ENCODE assay signal across 9 cellular contexts in genomic region chr20:19786311-19786710, GRCh38. TPM values are rescaled to one million over a fixed set of nuclear protein-coding genes. Genes with fewer than 3 reads are reported as not detected.
DNase-seq lines count a peak whose midpoint lies in the region; ATAC-seq, FAIRE-seq and TF ChIP-seq lines count a peak whose summit lies in the region.
"Had no signal": no experiment of that assay in that cellular context is flagged by ENCODE, and none has a peak within 500 bp of the region (broad histone marks: within the 10 kb centered on the region; RNA-seq: fewer than 3 reads in every experiment).

No MANE protein-coding gene starts in this region.

- no TSS peak for BruUV-seq in IMR-90 (replicated peaks; lab: Mats Ljungman, UMichigan)

- H4K8ac ChIP-seq in IMR-90 (ENCODE audit: low read depth in 2 of 2, low read length in 2 of 2): peak overlapping the region; percentile 65 to 70; a peak in 3 of 4 replicates

- peak overlapping the region; percentile 8; the same call in 1 of the 2 replicates for H3K4me2 ChIP-seq in IMR-90 (ENCODE audit: low read depth, low read length)

- H3K14ac ChIP-seq in IMR-90 (replicated peaks; ENCODE audit: low read depth, low read length): peak overlapping the region; percentile 80

- H3K4me1 ChIP-seq in IMR-90 (ENCODE audit: control insufficient read depth, insufficient read depth, low read length) (peaks cover 22% of the 10 kb centered on the region), RWPE2 (ENCODE audit: insufficient read depth, poor library complexity, severe bottlenecking) (peaks cover 34% of the 10 kb centered on the region), small intestine (ENCODE audit: control insufficient read depth in 2 of 2, insufficient read depth in 1 of 2, low read depth in 1 of 2, low read length in 1 of 2) (no peaks in the 10 kb centered on the region)

- peaks cover 12% of the 10 kb centered on the region for H3K9me1 ChIP-seq in IMR-90 (ENCODE audit: insufficient read depth, low read length)

- H3K18ac ChIP-seq in IMR-90 (ENCODE audit: low read depth, low read length): peak overlapping the region; percentile 83; the same call in 1 of the 2 replicates

- H3K27ac ChIP-seq in IMR-90 (ENCODE audit: insufficient read depth, low read length): peak overlapping the region; percentile 87
- H3K27ac ChIP-seq in RWPE2 (ENCODE audit: poor library complexity, severe bottlenecking): peak overlapping the region; percentile 92
- H3K27ac ChIP-seq in small intestine (ENCODE audit: low read depth in 1 of 2, low read length in 1 of 2): no peak overlapping the region

- peaks cover 28% of the 10 kb centered on the region for H3K27me3 Mint-ChIP-seq in activated naive CD8-positive, alpha-beta T cell treated with anti-CD3 and anti-CD28 coated beads for 36 hours
- peaks cover 45% of the 10 kb centered on the region for H3K27me3 Mint-ChIP-seq in stimulated activated naive CD8-positive, alpha-beta T cell treated with anti-CD3 and anti-CD28 coated beads, Interleukin-15, amount 100 ng/mL, for 72 hours

- H3K36me3 Mint-ChIP-seq in activated naive CD8-positive, alpha-beta T cell treated with anti-CD3 and anti-CD28 coated beads for 36 hours: no peaks in the 10 kb centered on the region

- H3K4me3 ChIP-seq in IMR-90 (ENCODE audit: insufficient read depth, low read depth, low read length) (no peak overlapping the region), RWPE2 (ENCODE audit: severe bottlenecking) (no peak overlapping the region), small intestine (ENCODE audit: low read depth in 1 of 2, low read length in 2 of 2) (no peak overlapping the region)

- no peak overlapping the region for H3K27ac Mint-ChIP-seq in activated naive CD8-positive, alpha-beta T cell treated with anti-CD3 and anti-CD28 coated beads for 36 hours
- H3K27ac Mint-ChIP-seq in stimulated activated naive CD8-positive, alpha-beta T cell treated with anti-CD3 and anti-CD28 coated beads, Interleukin-15, amount 100 ng/mL, for 72 hours: no peak overlapping the region
- H3K27ac Mint-ChIP-seq: activated CD4-positive, alpha-beta memory T cell treated with anti-CD3 and anti-CD28 coated beads, Interleukin-2, amount 10 ng/mL, durations not matched to agents 7 days and 5 days had no signal

- peak; percentile 92 for DNase-seq in IMR-90
- DNase-seq in RWPE2 (ENCODE audit: low spot score): peak; percentile 86
- peak; percentile 11 for DNase-seq in foreskin melanocyte
- DNase-seq in small intestine: peak; percentile 30
- no peak for DNase-seq in activated naive CD8-positive, alpha-beta T cell treated with anti-CD3 and anti-CD28 coated beads for 36 hours
- DNase-seq in stimulated activated naive CD8-positive, alpha-beta T cell treated with anti-CD3 and anti-CD28 coated beads, Interleukin-15, amount 100 ng/mL, for 72 hours: no peak
- DNase-seq: activated CD4-positive, alpha-beta memory T cell treated with anti-CD3 and anti-CD28 coated beads, Interleukin-2, amount 10 ng/mL, durations not matched to agents 7 days and 5 days had no signal

- H2BK15ac ChIP-seq in IMR-90 (ENCODE audit: low read depth, low read length): peak overlapping the region; percentile 69

- TF ChIP-seq RAD21 in IMR-90 (IDR thresholded peaks at IDR 0.05; ENCODE audit: low read length): 0 out of 2 replicates have a peak, but pooled peaks have one; percentile 8

- peak overlapping the region; percentile 86 for H2BK20ac ChIP-seq in IMR-90 (ENCODE audit: low read depth, low read length)

- H3K56ac ChIP-seq in IMR-90 (ENCODE audit: extremely low read depth, insufficient read depth, low read length): peak overlapping the region; percentile 61; the same call in 1 of the 2 replicates

- no peak overlapping the region; the same call in 1 of the 2 replicates for H3K9ac ChIP-seq in IMR-90 (ENCODE audit: low read depth, low read length)

- H3K79me1 ChIP-seq in IMR-90 (ENCODE audit: low read depth in 1 of 2, low read length in 2 of 2): peaks cover 9 to 59% of the 10 kb centered on the region in 2 experiments

- CTCF ChIA-PET in IMR-90 (lab: Yijun Ruan, JAX): interaction anchor here (0.6 to 2.8 kb wide), 3 partner anchors 21 to 166 kb away, joined by 3 to 10 read pairs (median 5); no protein-coding TSS in a partner anchor

- no peak overlapping the region for H3K4me3 Mint-ChIP-seq in activated naive CD8-positive, alpha-beta T cell treated with anti-CD3 and anti-CD28 coated beads for 36 hours
- H3K4me3 Mint-ChIP-seq in stimulated activated naive CD8-positive, alpha-beta T cell treated with anti-CD3 and anti-CD28 coated beads, Interleukin-15, amount 100 ng/mL, for 72 hours: no peak overlapping the region
- H3K4me3 Mint-ChIP-seq: activated CD4-positive, alpha-beta memory T cell treated with anti-CD3 and anti-CD28 coated beads, Interleukin-2, amount 10 ng/mL, durations not matched to agents 7 days and 5 days had no signal

- POLR2A ChIA-PET in IMR-90 (lab: Charles Lee; ENCODE audit: unreplicated experiment): interaction anchor here (1.3 to 1.7 kb wide), 3 partner anchors 100 to 104 kb away, joined by 4 to 5 read pairs (median 5); no protein-coding TSS in a partner anchor

- H3K36me3 ChIP-seq in IMR-90 (ENCODE audit: control insufficient read depth, insufficient read depth, low read length) (no peaks in the 10 kb centered on the region), RWPE2 (ENCODE audit: low read depth) (no peaks in the 10 kb centered on the region), small intestine (ENCODE audit: control insufficient read depth in 2 of 2, insufficient read depth in 2 of 2, low read length in 2 of 2) (no peaks in the 10 kb centered on the region)

- peak overlapping the region; percentile 84 for H3K4ac ChIP-seq in IMR-90 (ENCODE audit: low read depth, low read length)

- in situ Hi-C loops in IMR-90 (cut with MboI; ENCODE audit: low sequenced_read_pairs): loop anchor here (5.0 to 10.0 kb wide), 2 partner anchors 101 to 188 kb away; no protein-coding TSS in a partner anchor

- intact Hi-C loops in IMR-90 (cut with micrococcal nuclease): no loop called here

- no peak overlapping the region for H2AK9ac ChIP-seq in IMR-90 (replicated peaks; ENCODE audit: low read depth, low read length, poor library complexity)

- ATAC-seq in IMR-90 (ENCODE audit: low read depth) (peak; percentile 28), RWPE2 (ENCODE audit: low read depth) (peak; percentile 59), GM18909 (IDR thresholded peaks at IDR 0.05; ENCODE audit: poor library complexity, unreplicated experiment) (no peak), GM21381 (IDR thresholded peaks at IDR 0.05; ENCODE audit: unreplicated experiment) (no peak)
- ATAC-seq in stimulated activated naive CD8-positive, alpha-beta T cell treated with anti-CD3 and anti-CD28 coated beads, Interleukin-15, amount 100 ng/mL, for 72 hours: no peak

- H3K9me3 Mint-ChIP-seq in activated naive CD8-positive, alpha-beta T cell treated with anti-CD3 and anti-CD28 coated beads for 36 hours: peaks cover 3% of the 10 kb centered on the region
- peaks cover 0 to 7% of the 10 kb centered on the region in 2 donors for H3K9me3 Mint-ChIP-seq in stimulated activated naive CD8-positive, alpha-beta T cell treated with anti-CD3 and anti-CD28 coated beads, Interleukin-15, amount 100 ng/mL, for 72 hours
- H3K9me3 Mint-ChIP-seq: activated CD4-positive, alpha-beta memory T cell treated with anti-CD3 and anti-CD28 coated beads, Interleukin-2, amount 10 ng/mL, durations not matched to agents 7 days and 5 days had no signal

- peak overlapping the region; percentile 96 for H2BK5ac ChIP-seq in IMR-90 (ENCODE audit: low read depth, low read length, poor library complexity, severe bottlenecking)

- no peaks in the 10 kb centered on the region for H4K20me1 ChIP-seq in IMR-90 (ENCODE audit: insufficient read depth, low read length)

- H3K4me1 Mint-ChIP-seq in activated naive CD8-positive, alpha-beta T cell treated with anti-CD3 and anti-CD28 coated beads for 36 hours: peaks cover 4% of the 10 kb centered on the region
- peaks cover 11% of the 10 kb centered on the region for H3K4me1 Mint-ChIP-seq in stimulated activated naive CD8-positive, alpha-beta T cell treated with anti-CD3 and anti-CD28 coated beads, Interleukin-15, amount 100 ng/mL, for 72 hours
- H3K4me1 Mint-ChIP-seq: activated CD4-positive, alpha-beta memory T cell treated with anti-CD3 and anti-CD28 coated beads, Interleukin-2, amount 10 ng/mL, durations not matched to agents 7 days and 5 days had no signal

- no peak for TF ChIP-seq POLR2A in IMR-90 (IDR thresholded peaks at IDR 0.05; ENCODE audit: low read depth, low read length)

- peak overlapping the region; percentile 76 for H2BK120ac ChIP-seq in IMR-90 (ENCODE audit: low read depth, low read length)

- no peak for TF ChIP-seq CTCF in IMR-90 (conservative IDR thresholded peaks at IDR 0.05; ENCODE audit: low read depth, low read length)
- no peak for TF ChIP-seq CTCF in RWPE2 (IDR thresholded peaks at IDR 0.05; ENCODE audit: poor library complexity, severe bottlenecking)

- dilution Hi-C loops in IMR-90 (cut with HindIII; ENCODE audit: low sequenced_read_pairs, unreplicated experiment): no loop called here

- H3K9me3 ChIP-seq in IMR-90 (ENCODE audit: control insufficient read depth, insufficient read depth, low read length) (0 out of 2 replicates have a peak, but pooled peaks cover 2% of the 10 kb centered on the region), RWPE2 (ENCODE audit: severe bottlenecking) (no peaks in the 10 kb centered on the region), small intestine (ENCODE audit: control insufficient read depth, low read depth) (no peaks in the 10 kb centered on the region)

- H3K23ac ChIP-seq in IMR-90 (ENCODE audit: low read depth, low read length): peak overlapping the region; percentile 84

- H3K27me3 ChIP-seq in IMR-90 (ENCODE audit: control insufficient read depth, insufficient read depth, low read length): no peaks in the 10 kb centered on the region
- H3K27me3 ChIP-seq in RWPE2 (ENCODE audit: insufficient read depth, poor library complexity, severe bottlenecking): no peaks in the 10 kb centered on the region
- no peaks in the 10 kb centered on the region for H3K27me3 ChIP-seq in small intestine (ENCODE audit: control insufficient read depth in 2 of 2, insufficient read depth in 2 of 2, low read length in 2 of 2)

- H4K91ac ChIP-seq in IMR-90 (ENCODE audit: insufficient read depth, low read depth, low read length): peak overlapping the region; percentile 76

- FAIRE-seq in small intestine (lab: Jason Lieb, UNC): no peak

- H2AK5ac ChIP-seq in IMR-90 (ENCODE audit: low read depth, low read length): peak overlapping the region; percentile 57

- WGBS in IMR-90 (ENCODE audit: extremely low coverage in 2 of 2, insufficient read length in 1 of 2), 2 experiments: no CpG with 5 or more reads among the region's 5 CpGs
- 42 to 46% (median 45%) methylated on average over 5 of the region's 5 CpGs for WGBS in small intestine, 3 donors

- H2AFZ ChIP-seq in IMR-90 (replicated peaks; ENCODE audit: low read length, poor library complexity): peak overlapping the region; percentile 68

- peak overlapping the region; percentile 65; the same call in 1 of the 2 replicates for H4K5ac ChIP-seq in IMR-90 (ENCODE audit: low read depth, low read length)

RNA-seq across cellular contexts. Expression of gene RIN2, which starts 28.3 kb away (rescaled TPM):
- 61.4 and 72.2 TPM in 2 replicates for total RNA-seq in IMR-90 (2012; rRNA removed)
- polyA plus RNA-seq in IMR-90 (2012; rRNA removed) (16.1 and 16.8 TPM in 2 replicates), small intestine (10 to 100 TPM; 14.3 to 17.0 (median 17.0) TPM)
- 7.9 and 9.9 TPM in 2 replicates for polyA plus RNA-seq in IMR-90 (2012; cell fraction: cytosol; rRNA removed)
- polyA plus RNA-seq in IMR-90 (2012; cell fraction: nucleus; rRNA removed; ENCODE audit: low replicate concordance): 14.3 and 33.4 TPM in 2 replicates
- total RNA-seq in activated naive CD8-positive, alpha-beta T cell treated with anti-CD3 and anti-CD28 coated beads for 36 hours: not detected
- total RNA-seq: activated CD4-positive, alpha-beta memory T cell treated with anti-CD3 and anti-CD28 coated beads, Interleukin-2, amount 10 ng/mL, durations not matched to agents 7 days and 5 days had no signal

Comparison
In these comparisons a context has a peak if more than half of its experiments do, and no peak if none do; other contexts are left out.
1. ATAC-seq: peak in IMR-90 (single experiment) and RWPE2 (single experiment); none in GM18909 (single experiment), GM21381 (single experiment) and stimulated activated naive CD8-positive, alpha-beta T cell treated with anti-CD3 and anti-CD28 coated beads, Interleukin-15, amount 100 ng/mL, for 72 hours (single experiment).
2. DNase-seq: peak in IMR-90 (single experiment), RWPE2 (single experiment), foreskin melanocyte (single experiment) and small intestine (single experiment); none in activated naive CD8-positive, alpha-beta T cell treated with anti-CD3 and anti-CD28 coated beads for 36 hours (single experiment) and stimulated activated naive CD8-positive, alpha-beta T cell treated with anti-CD3 and anti-CD28 coated beads, Interleukin-15, amount 100 ng/mL, for 72 hours (0 of 2).
3. H3K27ac ChIP-seq: peak in IMR-90 (single experiment) and RWPE2 (single experiment); none in small intestine (0 of 2).
4. RNA of gene RIN2, which starts 28.3 kb away (total RNA-seq): 61.4 to 72.2 TPM in IMR-90; not detected in activated naive CD8-positive, alpha-beta T cell treated with anti-CD3 and anti-CD28 coated beads for 36 hours; every median in the first group is over 10 times any median in the second.